Comparison of ENCODE assay signal across 23 cellular contexts in the genomic region with DNA sequence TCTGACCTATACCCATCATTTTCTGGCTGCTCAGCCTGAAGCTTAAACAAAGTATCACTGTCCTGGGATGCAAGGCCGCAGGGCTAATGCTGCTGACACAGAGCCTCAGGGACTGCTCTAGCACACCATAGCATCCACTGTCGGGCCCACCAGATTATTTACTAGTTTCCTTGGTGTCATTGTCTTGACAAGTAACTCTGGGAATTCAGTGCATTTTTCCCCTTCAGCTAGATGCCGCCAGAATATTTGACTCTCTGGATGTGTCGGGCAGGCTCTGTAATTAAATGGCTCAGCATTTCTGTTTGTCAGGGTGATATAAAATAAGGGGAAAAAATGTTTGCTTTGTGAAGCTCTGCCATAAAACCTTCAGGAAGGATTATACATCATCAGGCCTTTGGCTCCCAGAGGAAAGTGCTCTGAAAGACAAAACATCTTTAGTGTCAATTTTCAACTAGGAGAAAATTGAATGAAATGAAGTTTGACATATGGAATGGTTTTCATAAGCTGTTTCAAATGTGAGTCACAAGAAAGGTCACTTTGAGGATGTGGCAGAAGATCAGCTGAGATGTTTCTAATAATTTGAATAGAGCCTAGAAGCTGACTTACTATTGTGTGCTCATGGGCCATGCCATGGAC.
A peak's percentile ranks its signal among the peaks of the same experiment; 100 is the strongest.
DNase-seq lines count a peak whose midpoint lies in the region; ATAC-seq and TF ChIP-seq lines count a peak whose summit lies in the region.
"Had no signal": no experiment of that assay in that cellular context is flagged by ENCODE, and none has a peak within 500 bp of the region (broad histone marks: within the 10 kb centered on the region; RNA-seq: fewer than 3 reads in every experiment).

No MANE protein-coding gene starts in this region.

- peaks cover 9% of the 10 kb centered on the region for H3K4me1 Mint-ChIP-seq in WTC11
- H3K4me1 Mint-ChIP-seq in osteocyte (ENCODE audit: unreplicated experiment) = peaks cover 43% of the 10 kb centered on the region
- no peaks in the 10 kb centered on the region for H3K4me1 Mint-ChIP-seq in activated CD4-positive, alpha-beta T cell treated with anti-CD3 and anti-CD28 coated beads, Interleukin-2, amount 10 ng/mL, durations not matched to agents 7 days and 5 days
- H3K4me1 Mint-ChIP-seq in effector memory CD8-positive, alpha-beta T cell (ENCODE audit: low read depth in 2 of 2) = no peaks in the 10 kb centered on the region
- no peaks in the 10 kb centered on the region for H3K4me1 Mint-ChIP-seq in activated T-helper 2 cell treated with anti-CD3 and anti-CD28 coated beads, Interferon-gamma antibody, Interleukin-2, Interleukin-4, amounts not matched to agents 10 μg/mL and 5 μg/mL and 100 μg/mL, durations not matched to agents 14 hours and 24 hours and 36 hours (ENCODE audit: low read depth)

- CTCF ChIA-PET in WTC11 (lab: Charles Lee) = no interaction called here
- CTCF ChIA-PET in activated CD4-positive, alpha-beta T cell treated with anti-CD3 and anti-CD28 coated beads, Interleukin-2, amount 10 ng/mL, durations not matched to agents 7 days and 5 days (lab: Charles Lee) = no interaction called here

- H3K27ac Mint-ChIP-seq in WTC11 (no peak overlapping the region), osteocyte (ENCODE audit: unreplicated experiment) (peak overlapping the region; percentile 86)
- H3K27ac Mint-ChIP-seq in activated CD4-positive, alpha-beta T cell treated with anti-CD3 and anti-CD28 coated beads, Interleukin-2, amount 10 ng/mL, durations not matched to agents 7 days and 5 days = no peak overlapping the region
- H3K27ac Mint-ChIP-seq in effector memory CD8-positive, alpha-beta T cell = no peak overlapping the region
- no peak overlapping the region for H3K27ac Mint-ChIP-seq in activated T-helper 2 cell treated with anti-CD3 and anti-CD28 coated beads, Interferon-gamma antibody, Interleukin-2, Interleukin-4, amounts not matched to agents 10 μg/mL and 5 μg/mL and 100 μg/mL, durations not matched to agents 14 hours and 24 hours and 36 hours
- H3K27ac Mint-ChIP-seq: activated naive CD4-positive, alpha-beta T cell treated with anti-CD3 and anti-CD28 coated beads for 36 hours; dendritic cell treated with granulocyte-macrophage colony-stimulating factor and Interleukin-4, amounts not matched to agents 40 ng/mL and 50 ng/mL, for 4 days had no signal

- H3K4me3 ChIP-seq in fibroblast of villous mesenchyme (ENCODE audit: low read depth, low read length) = no peak overlapping the region
- H3K4me3 ChIP-seq: right lobe of liver, stomach had no signal

- intact Hi-C loops in activated T-helper 2 cell treated with anti-CD3 and anti-CD28 coated beads, Interferon-gamma antibody, Interleukin-2, Interleukin-4, amounts not matched to agents 10 μg/mL and 5 μg/mL and 100 μg/mL, durations not matched to agents 14 hours and 24 hours and 36 hours (cut with micrococcal nuclease) = no loop called here

- POLR2A ChIA-PET in WTC11 (lab: Charles Lee) = no interaction called here
- POLR2A ChIA-PET in activated CD4-positive, alpha-beta T cell treated with anti-CD3 and anti-CD28 coated beads, Interleukin-2, amount 10 ng/mL, durations not matched to agents 7 days and 5 days (lab: Charles Lee) = no interaction called here

- no peak for TF ChIP-seq CTCF in WTC11 (IDR thresholded peaks at IDR 0.05)
- no peak for TF ChIP-seq CTCF in fibroblast of villous mesenchyme (IDR thresholded peaks at IDR 0.05; ENCODE audit: insufficient read depth, low read depth, low read length)
- TF ChIP-seq CTCF in osteocyte (IDR thresholded peaks at IDR 0.05) = no peak

- no peaks in the 10 kb centered on the region for H3K36me3 Mint-ChIP-seq in WTC11
- no peaks in the 10 kb centered on the region for H3K36me3 Mint-ChIP-seq in osteocyte (ENCODE audit: unreplicated experiment)
- no peaks in the 10 kb centered on the region for H3K36me3 Mint-ChIP-seq in activated CD4-positive, alpha-beta T cell treated with anti-CD3 and anti-CD28 coated beads, Interleukin-2, amount 10 ng/mL, durations not matched to agents 7 days and 5 days (ENCODE audit: low read depth)
- no peaks in the 10 kb centered on the region for H3K36me3 Mint-ChIP-seq in effector memory CD8-positive, alpha-beta T cell (ENCODE audit: insufficient read depth)
- H3K36me3 Mint-ChIP-seq in activated T-helper 2 cell treated with anti-CD3 and anti-CD28 coated beads, Interferon-gamma antibody, Interleukin-2, Interleukin-4, amounts not matched to agents 10 μg/mL and 5 μg/mL and 100 μg/mL, durations not matched to agents 14 hours and 24 hours and 36 hours (ENCODE audit: low read depth) = no peaks in the 10 kb centered on the region

- DNase-seq in EH (ENCODE audit: low read depth) = peak; percentile 77
- no peak for DNase-seq in WTC11 (ENCODE audit: low spot score)
- peak; percentile 36 for DNase-seq in fibroblast of villous mesenchyme (ENCODE audit: low read depth)
- no peak for DNase-seq in osteocyte (ENCODE audit: extremely low spot score, unreplicated experiment)
- DNase-seq in activated CD4-positive, alpha-beta T cell treated with anti-CD3 and anti-CD28 coated beads, Interleukin-2, amount 10 ng/mL, durations not matched to agents 7 days and 5 days = no peak
- DNase-seq in effector memory CD8-positive, alpha-beta T cell = no peak
- no peak for DNase-seq in activated T-helper 2 cell treated with anti-CD3 and anti-CD28 coated beads, Interferon-gamma antibody, Interleukin-2, Interleukin-4, amounts not matched to agents 10 μg/mL and 5 μg/mL and 100 μg/mL, durations not matched to agents 14 hours and 24 hours and 36 hours (ENCODE audit: low spot score)
- DNase-seq: activated CD4-positive, alpha-beta T cell treated with anti-CD3 and anti-CD28 coated beads for 48 hours; activated naive CD4-positive, alpha-beta T cell treated with anti-CD3 and anti-CD28 coated beads for 36 hours; COR-L47; hippocampal formation; KBM-7; kidney glomerular epithelial cell; NCI-H1048; NCI-H2029 treated with DMSO at 0.1 percent for 48 hours; NCI-H510A; right lobe of liver; stimulated activated CD4-positive, alpha-beta T cell treated with anti-CD3 and anti-CD28 coated beads, Interleukin-2, amount 100 ng/mL, for 24 hours; stomach; SW 1271 had no signal

- H3K4me3 Mint-ChIP-seq in WTC11 (no peak overlapping the region), osteocyte (ENCODE audit: unreplicated experiment) (no peak overlapping the region)
- no peak overlapping the region for H3K4me3 Mint-ChIP-seq in activated CD4-positive, alpha-beta T cell treated with anti-CD3 and anti-CD28 coated beads, Interleukin-2, amount 10 ng/mL, durations not matched to agents 7 days and 5 days
- H3K4me3 Mint-ChIP-seq in effector memory CD8-positive, alpha-beta T cell = no peak overlapping the region
- H3K4me3 Mint-ChIP-seq in activated T-helper 2 cell treated with anti-CD3 and anti-CD28 coated beads, Interferon-gamma antibody, Interleukin-2, Interleukin-4, amounts not matched to agents 10 μg/mL and 5 μg/mL and 100 μg/mL, durations not matched to agents 14 hours and 24 hours and 36 hours (ENCODE audit: low read depth) = no peak overlapping the region
- H3K4me3 Mint-ChIP-seq: activated naive CD4-positive, alpha-beta T cell treated with anti-CD3 and anti-CD28 coated beads for 36 hours; dendritic cell treated with granulocyte-macrophage colony-stimulating factor and Interleukin-4, amounts not matched to agents 40 ng/mL and 50 ng/mL, for 4 days had no signal

- peak; percentile 34 for ATAC-seq in WTC11
- no peak for ATAC-seq in GM18858 (IDR thresholded peaks at IDR 0.05; ENCODE audit: unreplicated experiment)
- ATAC-seq in effector memory CD8-positive, alpha-beta T cell (replicated peaks) = no peak
- ATAC-seq: esophagus mucosa, right lobe of liver had no signal

- H3K27me3 Mint-ChIP-seq in WTC11 (ENCODE audit: low read depth) (no peaks in the 10 kb centered on the region), osteocyte (ENCODE audit: unreplicated experiment) (no peaks in the 10 kb centered on the region)
- no peaks in the 10 kb centered on the region for H3K27me3 Mint-ChIP-seq in activated CD4-positive, alpha-beta T cell treated with anti-CD3 and anti-CD28 coated beads, Interleukin-2, amount 10 ng/mL, durations not matched to agents 7 days and 5 days
- peaks cover 0 to 4% of the 10 kb centered on the region in 2 donors for H3K27me3 Mint-ChIP-seq in effector memory CD8-positive, alpha-beta T cell
- H3K27me3 Mint-ChIP-seq in activated T-helper 2 cell treated with anti-CD3 and anti-CD28 coated beads, Interferon-gamma antibody, Interleukin-2, Interleukin-4, amounts not matched to agents 10 μg/mL and 5 μg/mL and 100 μg/mL, durations not matched to agents 14 hours and 24 hours and 36 hours (ENCODE audit: low read depth) = no peaks in the 10 kb centered on the region
- H3K27me3 Mint-ChIP-seq: dendritic cell treated with granulocyte-macrophage colony-stimulating factor and Interleukin-4, amounts not matched to agents 40 ng/mL and 50 ng/mL, for 4 days had no signal

- H3K9me3 Mint-ChIP-seq in WTC11 = no peaks in the 10 kb centered on the region
- peaks cover 5% of the 10 kb centered on the region for H3K9me3 Mint-ChIP-seq in osteocyte (ENCODE audit: unreplicated experiment)
- H3K9me3 Mint-ChIP-seq in activated CD4-positive, alpha-beta T cell treated with anti-CD3 and anti-CD28 coated beads, Interleukin-2, amount 10 ng/mL, durations not matched to agents 7 days and 5 days = no peaks in the 10 kb centered on the region
- no peaks in the 10 kb centered on the region for H3K9me3 Mint-ChIP-seq in effector memory CD8-positive, alpha-beta T cell
- H3K9me3 Mint-ChIP-seq in activated T-helper 2 cell treated with anti-CD3 and anti-CD28 coated beads, Interferon-gamma antibody, Interleukin-2, Interleukin-4, amounts not matched to agents 10 μg/mL and 5 μg/mL and 100 μg/mL, durations not matched to agents 14 hours and 24 hours and 36 hours = no peaks in the 10 kb centered on the region
- H3K9me3 Mint-ChIP-seq: activated naive CD4-positive, alpha-beta T cell treated with anti-CD3 and anti-CD28 coated beads for 36 hours had no signal

TF ChIP-seq in WTC11, 78 proteins besides CTCF, POLR2A, EP300 and RAD21 (continues in another document):
- no peak for TF ChIP-seq CDX4 (CRISPR knock-in tag; IDR thresholded peaks at IDR 0.05; ENCODE audit: borderline replicate concordance)
- TF ChIP-seq FOXK1 (CRISPR knock-in tag; IDR thresholded peaks at IDR 0.05) = no peak
- TF ChIP-seq, protein P1, sequence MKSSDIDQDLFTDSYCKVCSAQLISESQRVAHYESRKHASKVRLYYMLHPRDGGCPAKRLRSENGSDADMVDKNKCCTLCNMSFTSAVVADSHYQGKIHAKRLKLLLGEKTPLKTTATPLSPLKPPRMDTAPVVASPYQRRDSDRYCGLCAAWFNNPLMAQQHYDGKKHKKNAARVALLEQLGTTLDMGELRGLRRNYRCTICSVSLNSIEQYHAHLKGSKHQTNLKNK (CRISPR knock-in tag; IDR thresholded peaks at IDR 0.05) = no peak

Comparison
In these comparisons a context has a peak if more than half of its experiments do, and no peak if none do; other contexts are left out.
1. DNase-seq: peak in EH (single experiment) and fibroblast of villous mesenchyme (single experiment); none in WTC11 (single experiment), osteocyte (single experiment), activated CD4-positive, alpha-beta T cell treated with anti-CD3 and anti-CD28 coated beads, Interleukin-2, amount 10 ng/mL, durations not matched to agents 7 days and 5 days (single experiment), effector memory CD8-positive, alpha-beta T cell (0 of 3) and activated T-helper 2 cell treated with anti-CD3 and anti-CD28 coated beads, Interferon-gamma antibody, Interleukin-2, Interleukin-4, amounts not matched to agents 10 μg/mL and 5 μg/mL and 100 μg/mL, durations not matched to agents 14 hours and 24 hours and 36 hours (single experiment).